In the genomic region with DNA sequence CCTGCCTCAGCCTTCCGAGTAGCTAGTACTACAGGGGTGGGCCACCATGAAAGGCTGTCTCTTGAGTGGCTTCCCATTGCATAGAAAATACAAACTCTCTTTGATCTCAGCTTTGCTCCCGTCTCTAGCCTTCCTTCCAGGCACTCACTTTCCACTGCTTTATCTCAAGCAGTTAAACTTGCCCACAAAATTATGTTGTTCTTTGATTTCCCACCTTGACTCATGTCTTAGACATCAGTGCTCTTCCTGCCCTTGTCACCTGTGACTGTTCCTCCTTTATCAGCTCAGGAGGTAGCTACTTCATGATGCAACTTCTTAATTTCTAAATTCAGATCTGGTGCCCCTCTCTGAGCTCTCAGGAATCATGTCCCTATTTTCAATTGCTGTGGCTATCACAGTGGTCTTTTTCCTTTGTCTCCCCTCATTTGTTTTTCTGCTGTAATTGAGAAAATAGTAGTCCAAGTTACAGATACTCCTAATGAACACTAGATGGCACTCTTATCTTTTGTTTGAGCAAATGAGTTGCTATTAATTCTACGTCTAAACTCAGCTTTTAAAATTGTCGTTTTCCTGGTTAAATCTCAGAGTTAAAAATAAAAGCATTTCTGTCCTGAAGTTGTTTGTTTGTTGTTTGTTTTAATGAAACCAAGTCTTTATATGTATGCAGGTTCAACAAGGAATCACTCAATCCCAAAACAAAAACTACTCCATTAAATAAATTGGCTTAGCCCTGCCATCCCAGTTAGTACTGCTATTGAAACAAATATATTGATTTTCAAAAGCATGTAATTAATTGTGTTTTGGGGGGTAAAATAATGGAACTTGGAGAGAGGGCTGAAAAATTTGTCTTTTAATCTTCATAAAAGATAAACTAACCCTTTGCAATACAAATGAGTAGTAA, we compare ENCODE assay signal across 8 cellular contexts. TPM values are rescaled to one million over a fixed set of nuclear protein-coding genes. Genes with fewer than 3 reads are reported as not detected.
A peak's percentile ranks its signal among the peaks of the same experiment; 100 is the strongest.
DNase-seq lines count a peak whose midpoint lies in the region; ATAC-seq, FAIRE-seq and TF ChIP-seq lines count a peak whose summit lies in the region.

No MANE protein-coding gene starts in this region.

- TF ChIP-seq CTCF in D721Med (IDR thresholded peaks at IDR 0.05; ENCODE audit: insufficient read depth, missing control alignments) (peak; percentile 84), HFFc6 (IDR thresholded peaks at IDR 0.05) (peak; percentile 92), chondrocyte (IDR thresholded peaks at IDR 0.05) (peak; percentile 96)

- no peaks in the 10 kb centered on the region for H3K36me3 Mint-ChIP-seq in HFFc6 (ENCODE audit: low read depth)
- no peaks in the 10 kb centered on the region for H3K36me3 Mint-ChIP-seq in chondrocyte (ENCODE audit: low read depth)

- H3K4me3 Mint-ChIP-seq in HFFc6 (no peak overlapping the region), chondrocyte (ENCODE audit: unreplicated experiment) (no peak overlapping the region)

- H3K9me3 Mint-ChIP-seq in HFFc6, result no peaks in the 10 kb centered on the region
- no peaks in the 10 kb centered on the region for H3K9me3 Mint-ChIP-seq in chondrocyte (ENCODE audit: low read depth)

- ATAC-seq in HG02981 (IDR thresholded peaks at IDR 0.05; ENCODE audit: unreplicated experiment) (no peak), HG03571 (IDR thresholded peaks at IDR 0.05; ENCODE audit: unreplicated experiment) (no peak)

- peaks cover 4% of the 10 kb centered on the region for H3K27me3 Mint-ChIP-seq in HFFc6 (ENCODE audit: insufficient read depth)
- peaks cover 17% of the 10 kb centered on the region for H3K27me3 Mint-ChIP-seq in chondrocyte (ENCODE audit: low read depth)

- FAIRE-seq in D721Med (lab: Jason Lieb, UNC), result peak; percentile 99

- DNase-seq in D721Med (ENCODE audit: insufficient read length, low spot score), result no peak
- peak; percentile 28 for DNase-seq in HFFc6
- peak; percentile 60 for DNase-seq in NCI-H774 (lab: John Stamatoyannopoulos, UW)
- DNase-seq in chondrocyte (ENCODE audit: low spot score), result no peak
- peak; percentile 52 for DNase-seq in midbrain (lab: John Stamatoyannopoulos, UW)
- no peak for DNase-seq in iPS-NIHi7 (ENCODE audit: extremely low spot score)

- H3K4me1 Mint-ChIP-seq in HFFc6 (ENCODE audit: low read depth) (peaks cover 9% of the 10 kb centered on the region), chondrocyte (ENCODE audit: low read depth) (no peaks in the 10 kb centered on the region)

- H3K27ac Mint-ChIP-seq in HFFc6 (no peak overlapping the region), chondrocyte (ENCODE audit: unreplicated experiment) (no peak overlapping the region)

RNA-seq across cellular contexts. Expression of a gene that starts 46.9 kb away (rescaled TPM):
- total RNA-seq in HFFc6 (2021; fragmentation: NEBNext Ultra II Directional; extraction: Animal tissue kit (Norgen Biotek cat#: 25700)), result 10 to 100 TPM in 2 of 6 experiments, 1 to 10 TPM in 4; 1.9 to 10.8 (median 2.3) TPM
- 2.3 to 4.1 TPM (median 2.4 TPM) in 3 replicates for total RNA-seq in chondrocyte

Comparison
In these comparisons a context has a peak if more than half of its experiments do, and no peak if none do; other contexts are left out.
1. DNase-seq: peak in HFFc6 (single experiment), NCI-H774 (single experiment) and midbrain (single experiment); none in D721Med (single experiment), chondrocyte (single experiment) and iPS-NIHi7 (single experiment).
2. Peak in every context shown above with its lines, with median percentiles within 50 percentile points of each other: CTCF ChIP-seq.